ENCODE assay signal across 1 cellular context in genomic region chr5:95878417-95879323, GRCh38.
TF ChIP-seq lines count a peak whose summit lies in the region.

No MANE protein-coding gene starts in this region.

TF ChIP-seq in K562, 482 proteins besides CTCF, POLR2A, EP300 and RAD21 (continued from another document):
- TF ChIP-seq GATAD2B (IDR thresholded peaks at IDR 0.05; ENCODE audit: borderline replicate concordance) (no peak), C11orf30 (IDR thresholded peaks at IDR 0.05; ENCODE audit: low read depth) (no peak), ZFP1 (CRISPR knock-in tag; IDR thresholded peaks at IDR 0.05) (0 out of 2 replicates have a peak, but pooled peaks have one; percentile 15), SMARCC2 (IDR thresholded peaks at IDR 0.05; ENCODE audit: low read depth) (no peak), NCOR1 (IDR thresholded peaks at IDR 0.05) (peak; percentile 19; the same call in 1 of the 2 replicates), SOX6 (IDR thresholded peaks at IDR 0.05) (peak; percentile 63; the same call in 1 of the 2 replicates), NR2C1 (IDR thresholded peaks at IDR 0.05) (no peak), NR2C1 (tag; IDR thresholded peaks at IDR 0.05) (no peak), SIN3A (IDR thresholded peaks at IDR 0.05; ENCODE audit: borderline replicate concordance in 2 of 2, control insufficient read depth in 1 of 2, low read depth in 2 of 2, low read length in 2 of 2) (no peak), NEUROD1 (IDR thresholded peaks at IDR 0.05; ENCODE audit: borderline replicate concordance, low read depth, low read length, partially characterized antibody) (no peak), KLF13 (tag; IDR thresholded peaks at IDR 0.05; ENCODE audit: borderline replicate concordance, low read depth) (no peak), CLOCK (CRISPR knock-in tag; IDR thresholded peaks at IDR 0.05; ENCODE audit: borderline replicate concordance) (no peak), PCBP1 (IDR thresholded peaks at IDR 0.05; ENCODE audit: low read depth, low read length, poor library complexity, severe bottlenecking) (no peak), RBM17 (IDR thresholded peaks at IDR 0.05; ENCODE audit: borderline replicate concordance, low read depth, low read length) (no peak), ZNF707 (CRISPR knock-in tag; conservative IDR thresholded peaks at IDR 0.05) (no peak), ZBTB43 (CRISPR knock-in tag; IDR thresholded peaks at IDR 0.05) (no peak), MTA2 (IDR thresholded peaks at IDR 0.05; ENCODE audit: low read depth) (no peak), GTF3C2 (IDR thresholded peaks at IDR 0.05; ENCODE audit: borderline replicate concordance, extremely low read depth, insufficient read length) (no peak), TCF3 (CRISPR knock-in tag; IDR thresholded peaks at IDR 0.05) (peak; percentile 39; the same call in 1 of the 2 replicates), ZC3H4 (CRISPR knock-in tag; IDR thresholded peaks at IDR 0.05; ENCODE audit: borderline replicate concordance) (no peak), ZNF282 (CRISPR knock-in tag; IDR thresholded peaks at IDR 0.05) (no peak), SMARCA5 (IDR thresholded peaks at IDR 0.05) (no peak), ZNF146 (CRISPR knock-in tag; IDR thresholded peaks at IDR 0.05; ENCODE audit: unreplicated experiment) (no peak), ZNF609 (CRISPR knock-in tag; IDR thresholded peaks at IDR 0.05; ENCODE audit: borderline replicate concordance) (0 out of 2 replicates have a peak, but pooled peaks have one; percentile 32), HEY1 (CRISPR knock-in tag; IDR thresholded peaks at IDR 0.05; ENCODE audit: borderline replicate concordance) (0 out of 2 replicates have a peak, but pooled peaks have one; percentile 11), TFE3 (CRISPR knock-in tag; IDR thresholded peaks at IDR 0.05) (no peak), CBFA2T3 (IDR thresholded peaks at IDR 0.05) (peak; percentile 51), CBX1 (IDR thresholded peaks at IDR 0.05; ENCODE audit: low read depth) (no peak), SPI1 (IDR thresholded peaks at IDR 0.05; ENCODE audit: borderline replicate concordance, low read depth, low read length) (no peak), THAP12 (CRISPR knock-in tag; IDR thresholded peaks at IDR 0.05) (no peak), SNIP1 (IDR thresholded peaks at IDR 0.05; ENCODE audit: low read depth) (no peak), ZFPM2 (CRISPR knock-in tag; IDR thresholded peaks at IDR 0.05) (no peak), DMBX1 (CRISPR knock-in tag; IDR thresholded peaks at IDR 0.05; ENCODE audit: borderline replicate concordance) (no peak), ZEB2 (IDR thresholded peaks at IDR 0.05) (peak; percentile 54; the same call in 1 of the 2 replicates), LCOR (CRISPR knock-in tag; IDR thresholded peaks at IDR 0.05) (no peak), MAFF (IDR thresholded peaks at IDR 0.05; ENCODE audit: low read length) (no peak), ZNF316 (IDR thresholded peaks at IDR 0.05) (no peak), SMAD2 (IDR thresholded peaks at IDR 0.05; ENCODE audit: low read depth, low read length) (no peak), DPF2 (IDR thresholded peaks at IDR 0.05) (no peak)
